1 cellular context compared by ENCODE assay signal in genomic region chr7:100428967-100429636, GRCh38.
TF ChIP-seq lines count a peak whose summit lies in the region.

No MANE protein-coding gene starts in this region.

TF ChIP-seq in HepG2, 621 proteins besides CTCF, POLR2A, EP300 and RAD21 (continued from another document and continues in another):
- no peak for TF ChIP-seq ZNF318 (CRISPR knock-in tag; IDR thresholded peaks at IDR 0.05)
- TF ChIP-seq CREB3 (CRISPR knock-in tag; IDR thresholded peaks at IDR 0.05) = no peak
- TF ChIP-seq SOX5 (CRISPR knock-in tag; IDR thresholded peaks at IDR 0.05; ENCODE audit: borderline replicate concordance) = peak; percentile 62; the same call in 1 of the 2 replicates
- no peak for TF ChIP-seq ZNF704 (CRISPR knock-in tag; IDR thresholded peaks at IDR 0.05; ENCODE audit: borderline replicate concordance)
- TF ChIP-seq CREB1 (IDR thresholded peaks at IDR 0.05) = peak; percentile 95
- peak; percentile 93 for TF ChIP-seq CREB1 (CRISPR knock-in tag; IDR thresholded peaks at IDR 0.05)
- TF ChIP-seq SP1 (IDR thresholded peaks at IDR 0.05) = no peak
- peak; percentile 92 for TF ChIP-seq SP1 (CRISPR knock-in tag; IDR thresholded peaks at IDR 0.05)
- TF ChIP-seq ZBTB21 (CRISPR knock-in tag; IDR thresholded peaks at IDR 0.05) = peak; percentile 93
- TF ChIP-seq JUND (CRISPR knock-in tag; IDR thresholded peaks at IDR 0.05) = no peak
- no peak for TF ChIP-seq ZNF234 (CRISPR knock-in tag; conservative IDR thresholded peaks at IDR 0.05)
- no peak; the same call in 1 of the 2 replicates for TF ChIP-seq MXD1 (CRISPR knock-in tag; IDR thresholded peaks at IDR 0.05)
- 0 out of 2 replicates have a peak, but pooled peaks have one; percentile 25 for TF ChIP-seq MTF2 (CRISPR knock-in tag; IDR thresholded peaks at IDR 0.05; ENCODE audit: borderline replicate concordance)
- no peak for TF ChIP-seq DDIT3 (CRISPR knock-in tag; IDR thresholded peaks at IDR 0.05)
- TF ChIP-seq HMGA1 (CRISPR knock-in tag; conservative IDR thresholded peaks at IDR 0.05) = no peak
- 0 out of 2 replicates have a peak, but pooled peaks have one; percentile 51 for TF ChIP-seq SMAD1 (CRISPR knock-in tag; IDR thresholded peaks at IDR 0.05; ENCODE audit: borderline replicate concordance, low read depth)
- no peak for TF ChIP-seq MEIS2 (CRISPR knock-in tag; IDR thresholded peaks at IDR 0.05)
- TF ChIP-seq ZFP90 (CRISPR knock-in tag; IDR thresholded peaks at IDR 0.05; ENCODE audit: borderline replicate concordance) = peak; percentile 7; the same call in 1 of the 2 replicates
- TF ChIP-seq SMARCE1 (IDR thresholded peaks at IDR 0.05; ENCODE audit: borderline replicate concordance) = no peak
- TF ChIP-seq GTF3A (CRISPR knock-in tag; conservative IDR thresholded peaks at IDR 0.05) = no peak
- no peak; the same call in none of the 2 replicates for TF ChIP-seq ZFP91 (CRISPR knock-in tag; IDR thresholded peaks at IDR 0.05; ENCODE audit: borderline replicate concordance)
- no peak for TF ChIP-seq ZNF343 (CRISPR knock-in tag; IDR thresholded peaks at IDR 0.05)
- peak; percentile 45; the same call in 1 of the 2 replicates for TF ChIP-seq PITX1 (CRISPR knock-in tag; IDR thresholded peaks at IDR 0.05)
- TF ChIP-seq FOXA3 (CRISPR knock-in tag; IDR thresholded peaks at IDR 0.05) = no peak; the same call in 1 of the 2 replicates
- TF ChIP-seq KLF15 (CRISPR knock-in tag; IDR thresholded peaks at IDR 0.05; ENCODE audit: borderline replicate concordance) = no peak
- TF ChIP-seq ATM (IDR thresholded peaks at IDR 0.05; ENCODE audit: borderline replicate concordance) = no peak
- TF ChIP-seq HNF4G (IDR thresholded peaks at IDR 0.05; ENCODE audit: borderline replicate concordance, low read depth, low read length) = no peak
- no peak for TF ChIP-seq HNF4G (CRISPR knock-in tag; IDR thresholded peaks at IDR 0.05; ENCODE audit: borderline replicate concordance, low read depth)
- no peak for TF ChIP-seq HOXA9 (CRISPR knock-in tag; IDR thresholded peaks at IDR 0.05; ENCODE audit: borderline replicate concordance)
- TF ChIP-seq SNRNP70 (IDR thresholded peaks at IDR 0.05; ENCODE audit: low read depth, low read length) = no peak
- TF ChIP-seq ZNF674 (CRISPR knock-in tag; IDR thresholded peaks at IDR 0.05; ENCODE audit: low read depth) = no peak
- TF ChIP-seq RBM39 (IDR thresholded peaks at IDR 0.05; ENCODE audit: low read depth, low read length, poor library complexity, severe bottlenecking) = no peak
- peak; percentile 73; the same call in 1 of the 2 replicates for TF ChIP-seq ZHX2 (IDR thresholded peaks at IDR 0.05; ENCODE audit: low read depth)
- TF ChIP-seq ZHX2 (CRISPR knock-in tag; IDR thresholded peaks at IDR 0.05; ENCODE audit: borderline replicate concordance) = no peak
- no peak for TF ChIP-seq CBX2 (IDR thresholded peaks at IDR 0.05; ENCODE audit: low read depth, low read length)
- no peak for TF ChIP-seq CBX2 (CRISPR knock-in tag; IDR thresholded peaks at IDR 0.05; ENCODE audit: low read depth)
- TF ChIP-seq ZNF549 (CRISPR knock-in tag; IDR thresholded peaks at IDR 0.05) = no peak
- no peak for TF ChIP-seq ETS1 (CRISPR knock-in tag; IDR thresholded peaks at IDR 0.05)
- peak; percentile 87 for TF ChIP-seq CREM (IDR thresholded peaks at IDR 0.05)
- no peak for TF ChIP-seq CREM (CRISPR knock-in tag; IDR thresholded peaks at IDR 0.05)
- TF ChIP-seq HNF1B (CRISPR knock-in tag; IDR thresholded peaks at IDR 0.05) = peak; percentile 82
- TF ChIP-seq CENPX (CRISPR knock-in tag; IDR thresholded peaks at IDR 0.05) = no peak
